In the genomic region with DNA sequence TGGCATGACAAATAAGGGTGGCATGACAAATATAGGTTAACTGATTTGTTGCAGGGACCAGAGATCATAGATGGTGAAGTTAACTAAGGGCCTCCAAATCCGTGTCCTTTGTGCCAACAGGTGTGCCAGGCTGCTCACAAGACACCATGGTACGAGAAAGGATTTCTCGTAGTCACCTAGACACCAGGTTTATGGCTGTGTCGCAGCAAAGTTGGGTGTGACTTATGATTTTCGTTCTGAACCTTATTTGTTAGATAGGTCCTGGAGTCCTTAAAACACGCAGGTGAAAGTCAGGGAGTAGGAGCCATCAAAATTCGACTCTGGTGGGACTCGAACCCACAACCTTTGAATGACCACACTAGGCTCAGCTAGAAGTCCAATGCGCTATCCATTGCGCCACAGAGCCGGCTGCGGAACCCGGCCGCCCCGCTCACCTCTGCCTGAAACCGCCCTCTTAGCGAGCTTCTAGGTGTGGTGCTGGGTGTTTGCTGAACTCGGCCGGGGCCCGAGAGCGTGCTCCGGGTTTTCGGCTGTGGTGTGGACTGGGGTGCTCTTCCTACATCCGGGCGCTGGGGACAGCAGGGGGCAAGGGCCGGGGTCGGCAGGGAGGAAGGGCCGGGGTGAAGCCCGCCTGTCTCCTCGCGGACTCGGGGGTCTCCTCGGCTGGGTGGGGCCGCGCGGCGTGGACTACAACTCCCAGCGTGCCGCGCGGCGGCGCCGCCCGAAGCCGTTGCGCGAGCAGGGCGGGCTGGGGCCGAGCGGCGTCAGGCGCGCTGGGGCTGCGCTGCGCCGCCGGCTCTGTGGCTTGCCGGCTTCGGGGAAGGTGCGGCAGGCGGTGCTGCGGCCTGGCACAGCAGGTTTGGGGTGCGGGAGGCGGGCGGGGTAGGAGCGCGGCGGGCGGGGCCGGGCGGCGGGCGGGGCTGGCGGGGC, we compare ENCODE assay signal across 8 cellular contexts. TPM values are rescaled to one million over a fixed set of nuclear protein-coding genes. Genes with fewer than 3 reads are reported as not detected.
DNase-seq lines count a peak whose midpoint lies in the region; ATAC-seq and TF ChIP-seq lines count a peak whose summit lies in the region.

Gene SLC27A4, plus strand, starts transcription at position 767 of the 930 bp plus-strand sequence. CDS start 2,606 bp downstream, outside the sequence.

- H3K4me3 Mint-ChIP-seq in glutamatergic neuron (ENCODE audit: unreplicated experiment) (peak within 1 kb of the TSS; percentile 98), osteocyte (ENCODE audit: unreplicated experiment) (peak within 1 kb of the TSS; percentile 82)

- peak; percentile 69 for DNase-seq in SKM-1 treated with dmso at 0.1 percent for 144 hours (lab: John Stamatoyannopoulos, UW; ENCODE audit: unreplicated experiment)
- peak; percentile 82 to 85 for DNase-seq in activated naive CD4-positive, alpha-beta T cell treated with anti-CD3 and anti-CD28 coated beads, Interleukin-2, amount 50 U/mL, for 72 hours (ENCODE audit: low spot score in 2 of 2)
- peak; percentile 87 for DNase-seq in glutamatergic neuron
- peak; percentile 89 for DNase-seq in osteocyte (ENCODE audit: extremely low spot score, unreplicated experiment)

- H3K79me2 ChIP-seq in DOHH2 (ENCODE audit: control insufficient read depth, low read length) (peaks cover 8% of the 10 kb centered on the region), Loucy (ENCODE audit: insufficient read depth, low read length) (no peaks in the 10 kb centered on the region)

- peaks cover 5% of the 10 kb centered on the region; the same call in 1 of the 2 replicates for H3F3A ChIP-seq in DOHH2 (ENCODE audit: control insufficient read depth, insufficient read depth)
- no peaks in the 10 kb centered on the region for H3F3A ChIP-seq in Loucy (ENCODE audit: low read depth)

- H3K9me3 ChIP-seq in DOHH2 (ENCODE audit: control insufficient read depth, insufficient read depth, low read length) = no peaks in the 10 kb centered on the region
- H3K9me3 ChIP-seq in Loucy (ENCODE audit: insufficient read depth, low read depth, low read length) = no peaks in the 10 kb centered on the region
- H3K9me3 ChIP-seq in thymus (ENCODE audit: control insufficient read depth) = no peaks in the 10 kb centered on the region

- H3K27me3 Mint-ChIP-seq in glutamatergic neuron (ENCODE audit: unreplicated experiment) (no peaks in the 10 kb centered on the region), osteocyte (ENCODE audit: unreplicated experiment) (no peaks in the 10 kb centered on the region)

- peak; percentile 77 for ATAC-seq in GM21825 (IDR thresholded peaks at IDR 0.05; ENCODE audit: unreplicated experiment)
- peak; percentile 90 to 94 for ATAC-seq in activated naive CD4-positive, alpha-beta T cell treated with anti-CD3 and anti-CD28 coated beads, Interleukin-2, amount 50 U/mL, for 72 hours

- H3K36me3 ChIP-seq in DOHH2 (ENCODE audit: control insufficient read depth, low read length) (peaks cover 24% of the 10 kb centered on the region), Loucy (ENCODE audit: insufficient read depth, low read length) (no peaks in the 10 kb centered on the region), thymus (ENCODE audit: control insufficient read depth, insufficient read depth) (peaks cover 18% of the 10 kb centered on the region)

- H3K4me1 ChIP-seq in DOHH2 (ENCODE audit: control insufficient read depth, low read length) (peaks cover 13% of the 10 kb centered on the region), Loucy (ENCODE audit: insufficient read depth, low read length, poor library complexity, severe bottlenecking) (peaks cover 6% of the 10 kb centered on the region), thymus (ENCODE audit: control insufficient read depth, insufficient read depth, low read length) (no peaks in the 10 kb centered on the region)

- H3K4me3 ChIP-seq in DOHH2 (ENCODE audit: low read length) = peak within 1 kb of the TSS; percentile 87
- H3K4me3 ChIP-seq in Loucy (ENCODE audit: low read length, poor library complexity, severe bottlenecking) = peak within 1 kb of the TSS; percentile 76
- peak within 1 kb of the TSS; percentile 66 for H3K4me3 ChIP-seq in thymus (ENCODE audit: low read length)

- H4K20me1 ChIP-seq in DOHH2 (ENCODE audit: control insufficient read depth, insufficient read depth, low read depth, low read length) (no peaks in the 10 kb centered on the region), Loucy (ENCODE audit: insufficient read depth, low read length, poor library complexity, severe bottlenecking) (no peaks in the 10 kb centered on the region)

- H3K9me2 ChIP-seq in DOHH2 (replicated peaks; ENCODE audit: control insufficient read depth, low read length) (no peaks in the 10 kb centered on the region), Loucy (replicated peaks; ENCODE audit: low read depth, low read length) (no peaks in the 10 kb centered on the region)

- no peaks in the 10 kb centered on the region for H3K36me3 Mint-ChIP-seq in activated naive CD4-positive, alpha-beta T cell treated with anti-CD3 and anti-CD28 coated beads, Interleukin-2, amount 50 U/mL, for 72 hours
- H3K36me3 Mint-ChIP-seq in glutamatergic neuron (ENCODE audit: unreplicated experiment) (no peaks in the 10 kb centered on the region), osteocyte (ENCODE audit: unreplicated experiment) (peaks cover 7% of the 10 kb centered on the region)

- TF ChIP-seq CTCF in DOHH2 (IDR thresholded peaks at IDR 0.05; ENCODE audit: low read depth, low read length, poor library complexity, severe bottlenecking) = no peak
- no peak for TF ChIP-seq CTCF in Loucy (conservative IDR thresholded peaks at IDR 0.05; ENCODE audit: low read length)
- no peak for TF ChIP-seq CTCF in glutamatergic neuron (IDR thresholded peaks at IDR 0.05; ENCODE audit: partially characterized antibody, unreplicated experiment)
- TF ChIP-seq CTCF in osteocyte (IDR thresholded peaks at IDR 0.05) = no peak

- peak within 1 kb of the TSS; percentile 3; the same call in 1 of the 2 replicates for H3K27ac ChIP-seq in DOHH2 (ENCODE audit: low read depth, low read length)
- peak within 1 kb of the TSS; percentile 62 for H3K27ac ChIP-seq in thymus (ENCODE audit: low read depth)

- peak within 1 kb of the TSS; percentile 83 to 94 for H3K27ac Mint-ChIP-seq in activated naive CD4-positive, alpha-beta T cell treated with anti-CD3 and anti-CD28 coated beads, Interleukin-2, amount 50 U/mL, for 72 hours
- H3K27ac Mint-ChIP-seq in glutamatergic neuron (ENCODE audit: unreplicated experiment) (peak within 1 kb of the TSS; percentile 64), osteocyte (ENCODE audit: unreplicated experiment) (peak within 1 kb of the TSS; percentile 80)

- peak within 1 kb of the TSS; percentile 92 for H3K4me2 ChIP-seq in DOHH2 (ENCODE audit: low read length)
- peak within 1 kb of the TSS; percentile 97 for H3K4me2 ChIP-seq in Loucy (ENCODE audit: low read depth, low read length, poor library complexity, severe bottlenecking)

- no peaks in the 10 kb centered on the region for H3K9me3 Mint-ChIP-seq in activated naive CD4-positive, alpha-beta T cell treated with anti-CD3 and anti-CD28 coated beads, Interleukin-2, amount 50 U/mL, for 72 hours
- H3K9me3 Mint-ChIP-seq in glutamatergic neuron (ENCODE audit: unreplicated experiment) (peaks cover 11% of the 10 kb centered on the region), osteocyte (ENCODE audit: unreplicated experiment) (no peaks in the 10 kb centered on the region)

- H3K27me3 ChIP-seq in DOHH2 (ENCODE audit: control insufficient read depth, low read length) (no peaks in the 10 kb centered on the region), Loucy (ENCODE audit: insufficient read depth, low read length, poor library complexity, severe bottlenecking) (no peaks in the 10 kb centered on the region), thymus (ENCODE audit: control insufficient read depth, insufficient read depth) (no peaks in the 10 kb centered on the region)

- peak within 1 kb of the TSS; percentile 82 for H2AFZ ChIP-seq in Loucy (ENCODE audit: low read length)

- WGBS in thymus = 9% methylated on average over 75 of the region's 75 CpGs

- peak within 1 kb of the TSS; percentile 65 for H3K9ac ChIP-seq in Loucy (ENCODE audit: low read depth, low read length, poor library complexity, severe bottlenecking)

- H3K4me1 Mint-ChIP-seq in glutamatergic neuron (ENCODE audit: low read depth, unreplicated experiment) (no peaks in the 10 kb centered on the region), osteocyte (ENCODE audit: unreplicated experiment) (peaks cover 6% of the 10 kb centered on the region)

RNA-seq across cellular contexts. Expression of gene SLC27A4, which starts in this region (rescaled TPM):
- 10 to 100 TPM in 1 of 2 donors, 1 to 10 TPM in 1; 9.4 to 10.2 TPM for total RNA-seq in activated naive CD4-positive, alpha-beta T cell treated with anti-CD3 and anti-CD28 coated beads, Interleukin-2, amount 50 U/mL, for 72 hours
- total RNA-seq in glutamatergic neuron (ENCODE audit: unreplicated experiment) (47.3 TPM), osteocyte (39.4 and 41.7 TPM in 2 replicates)
- 20.7 TPM for polyA plus RNA-seq in thymus

Comparison
In these comparisons a context has a peak if more than half of its experiments do, and no peak if none do; other contexts are left out.
1. Peak in every context shown above with its lines: DNase-seq, ATAC-seq, H3K4me3 ChIP-seq and H3K27ac ChIP-seq.